ENCODE assay signal across 12 cellular contexts in genomic region chr9:127706836-127707241, GRCh38. TPM values are rescaled to one million over a fixed set of nuclear protein-coding genes. Genes with fewer than 3 reads are reported as not detected.
A peak's percentile ranks its signal among the peaks of the same experiment; 100 is the strongest.
DNase-seq lines count a peak whose midpoint lies in the region; ATAC-seq, FAIRE-seq and TF ChIP-seq lines count a peak whose summit lies in the region.
"Had no signal": no experiment of that assay in that cellular context is flagged by ENCODE, and none has a peak within 500 bp of the region (broad histone marks: within the 10 kb centered on the region; RNA-seq: fewer than 3 reads in every experiment).

CFAP157 (plus strand) TSS chr9:127706988; CDS start chr9:127707032, 44 bp downstream.

- H3K27me3 ChIP-seq in bronchial epithelial cell (ENCODE audit: control insufficient read depth, insufficient read depth, low read length), result no peaks in the 10 kb centered on the region
- H3K27me3 ChIP-seq in osteoblast (ENCODE audit: insufficient read depth, low read length), result no peaks in the 10 kb centered on the region
- H3K27me3 ChIP-seq in uterus, result no peaks in the 10 kb centered on the region
- H3K27me3 ChIP-seq: adrenal gland had no signal

- no peaks in the 10 kb centered on the region for H3K36me3 ChIP-seq in bronchial epithelial cell (ENCODE audit: control insufficient read depth, insufficient read depth, low read length)
- no peaks in the 10 kb centered on the region for H3K36me3 ChIP-seq in osteoblast (ENCODE audit: insufficient read depth, low read length)
- H3K36me3 ChIP-seq in uterus, result no peaks in the 10 kb centered on the region
- H3K36me3 ChIP-seq: adrenal gland had no signal

- no peaks in the 10 kb centered on the region for H3K79me2 ChIP-seq in osteoblast (ENCODE audit: insufficient read depth, low read length)

- H4K20me1 ChIP-seq in osteoblast (ENCODE audit: insufficient read depth, low read length), result no peaks in the 10 kb centered on the region

- H3K27ac ChIP-seq in osteoblast (ENCODE audit: low read depth, low read length) (no peak within 1 kb of the TSS), uterus (no peak within 1 kb of the TSS)
- H3K27ac ChIP-seq: adrenal gland had no signal

- DNase-seq in SIG-M5 treated with dmso at 0.1 percent for 504 hours (lab: John Stamatoyannopoulos, UW; ENCODE audit: unreplicated experiment) (peak; percentile 10), SIG-M5 (lab: John Stamatoyannopoulos, UW) (no peak), NCI-H146 (lab: John Stamatoyannopoulos, UW) (peak; percentile 44), bronchial epithelial cell (ENCODE audit: low read depth) (peak; percentile 22), osteoblast (ENCODE audit: insufficient read length, low spot score, missing footprints) (peak; percentile 77), uterus (no peak)
- DNase-seq: adrenal gland, islet precursor cell had no signal

- no peak within 1 kb of the TSS for H3K4me2 ChIP-seq in osteoblast (ENCODE audit: insufficient read depth, low read length)

- TF ChIP-seq CTCF in bronchial epithelial cell (IDR thresholded peaks at IDR 0.05; ENCODE audit: insufficient read depth, low read length, severe bottlenecking), result no peak
- TF ChIP-seq CTCF in osteoblast (IDR thresholded peaks at IDR 0.05; ENCODE audit: extremely low read depth, low read depth, low read length), result no peak
- no peak for TF ChIP-seq CTCF in uterus (IDR thresholded peaks at IDR 0.05)

- H3K4me3 ChIP-seq in bronchial epithelial cell (ENCODE audit: low read depth, low read length) (no peak within 1 kb of the TSS), osteoblast (ENCODE audit: insufficient read depth, low read length) (no peak within 1 kb of the TSS), uterus (no peak within 1 kb of the TSS)
- H3K4me3 ChIP-seq: adrenal gland had no signal

- ATAC-seq in GM21723 (IDR thresholded peaks at IDR 0.05; ENCODE audit: unreplicated experiment), result no peak
- no peak for ATAC-seq in HG03039 (IDR thresholded peaks at IDR 0.05; ENCODE audit: unreplicated experiment)

- no peak for FAIRE-seq in bronchial epithelial cell (lab: Jason Lieb, UNC)

- H3K9me3 ChIP-seq in osteoblast (ENCODE audit: low read depth, low read length) (no peaks in the 10 kb centered on the region), uterus (no peaks in the 10 kb centered on the region)
- H3K9me3 ChIP-seq: adrenal gland had no signal

- intact Hi-C loops in uterus (cut with DNase I; ENCODE audit: low total_unique reads), result no loop called here

- H3K4me1 ChIP-seq in osteoblast (ENCODE audit: insufficient read depth, low read length) (no peaks in the 10 kb centered on the region), uterus (no peaks in the 10 kb centered on the region)
- H3K4me1 ChIP-seq: adrenal gland had no signal

- no peak for TF ChIP-seq POLR2A in uterus (IDR thresholded peaks at IDR 0.05)

- no peak within 1 kb of the TSS for H2AFZ ChIP-seq in osteoblast (ENCODE audit: low read length)

RNA-seq across cellular contexts. Expression of gene CFAP157, which starts in this region (rescaled TPM):
- total RNA-seq in bronchial epithelial cell, result under 0.01 TPM in 1 of 2 replicates, not detected in the other
- not detected in 2 replicates for total RNA-seq in osteoblast
- total RNA-seq in uterus, result 1 to 10 TPM in 3 of 4 donors, not detected in 1; 2.1 to 5.4 (median 4.4) TPM
- total RNA-seq: B cell, epithelial cell of proximal tubule had no signal

Comparison
In these comparisons a context has a peak if more than half of its experiments do, and no peak if none do; other contexts are left out.
1. DNase-seq: peak in SIG-M5 treated with dmso at 0.1 percent for 504 hours (single experiment) and NCI-H146 (single experiment); none in SIG-M5 (single experiment) and uterus (0 of 2).
2. Peak in DNase-seq in bronchial epithelial cell; RNA of the gene not detected or under 1 TPM.
3. Peak in DNase-seq in osteoblast; RNA of the gene not detected or under 1 TPM.